ENCODE assay signal across 14 cellular contexts in genomic region chr5:127648997-127649550, GRCh38. TPM values are rescaled to one million over a fixed set of nuclear protein-coding genes. Genes with fewer than 3 reads are reported as not detected.
DNase-seq lines count a peak whose midpoint lies in the region; ATAC-seq, FAIRE-seq and TF ChIP-seq lines count a peak whose summit lies in the region.
"Had no signal": no experiment of that assay in that cellular context is flagged by ENCODE, and none has a peak within 500 bp of the region (broad histone marks: within the 10 kb centered on the region; RNA-seq: fewer than 3 reads in every experiment).

CTXN3 (plus strand) TSS chr5:127649082; CDS start chr5:127657522, 8,440 bp downstream.

- no peaks in the 10 kb centered on the region for H3K36me3 ChIP-seq in bronchial epithelial cell (ENCODE audit: control insufficient read depth, insufficient read depth, low read length)
- no peaks in the 10 kb centered on the region for H3K36me3 ChIP-seq in WERI-Rb-1
- no peaks in the 10 kb centered on the region for H3K36me3 ChIP-seq in GM23248 (ENCODE audit: low read depth)

- peak within 1 kb of the TSS; percentile 48 for H3K27ac Mint-ChIP-seq in nephron progenitor cell
- H3K27ac Mint-ChIP-seq: stimulated activated naive B cell treated with anti-CD40 and anti-IgM and Interleukin-4, amounts not matched to agents 10 μg/mL and 1 μg/mL and 100 μg/mL, for 72 hours; T-helper 17 cell had no signal

- FAIRE-seq in bronchial epithelial cell (lab: Jason Lieb, UNC), result no peak
- FAIRE-seq: islet of Langerhans had no signal

- no peaks in the 10 kb centered on the region for H3K27me3 ChIP-seq in bronchial epithelial cell (ENCODE audit: control insufficient read depth, insufficient read depth, low read length)
- H3K27me3 ChIP-seq in WERI-Rb-1 (ENCODE audit: insufficient read depth, low read depth, severe bottlenecking), result no peaks in the 10 kb centered on the region
- peaks cover 49% of the 10 kb centered on the region for H3K27me3 ChIP-seq in GM23248 (replicated peaks; ENCODE audit: insufficient read depth)

- H3K4me1 ChIP-seq in GM23248 (ENCODE audit: insufficient read depth), result 0 out of 2 replicates have a peak, but pooled peaks cover 10% of the 10 kb centered on the region

- H3K27ac ChIP-seq in WERI-Rb-1 (no peak within 1 kb of the TSS), GM23248 (no peak within 1 kb of the TSS)

- ATAC-seq in GM18858 (IDR thresholded peaks at IDR 0.05; ENCODE audit: unreplicated experiment), result no peak
- ATAC-seq: stimulated activated naive B cell treated with anti-CD40 and anti-IgM and Interleukin-4, amounts not matched to agents 10 μg/mL and 1 μg/mL and 100 μg/mL, for 72 hours; T-helper 17 cell had no signal

- WGBS in GM23248 (ENCODE audit: low coverage in 1 of 2, low lambda C conversion rate in 2 of 2, missing lambda C conversion rate in 2 of 2), 2 experiments, result 46 to 51% methylated on average over 10 of the region's 10 CpGs

- no peaks in the 10 kb centered on the region for H3K36me3 Mint-ChIP-seq in nephron progenitor cell (ENCODE audit: low read depth)
- H3K36me3 Mint-ChIP-seq: stimulated activated naive B cell treated with anti-CD40 and anti-IgM and Interleukin-4, amounts not matched to agents 10 μg/mL and 1 μg/mL and 100 μg/mL, for 72 hours had no signal

- peak within 1 kb of the TSS; percentile 55 for H3K4me3 Mint-ChIP-seq in nephron progenitor cell
- H3K4me3 Mint-ChIP-seq: stimulated activated naive B cell treated with anti-CD40 and anti-IgM and Interleukin-4, amounts not matched to agents 10 μg/mL and 1 μg/mL and 100 μg/mL, for 72 hours; T-helper 17 cell had no signal

- H3K4me1 Mint-ChIP-seq in nephron progenitor cell, result peaks cover 60% of the 10 kb centered on the region
- H3K4me1 Mint-ChIP-seq: stimulated activated naive B cell treated with anti-CD40 and anti-IgM and Interleukin-4, amounts not matched to agents 10 μg/mL and 1 μg/mL and 100 μg/mL, for 72 hours; T-helper 17 cell had no signal

- no peaks in the 10 kb centered on the region for H3K9me2 ChIP-seq in GM23248 (ENCODE audit: insufficient read depth)

- H3K4me3 ChIP-seq in bronchial epithelial cell (ENCODE audit: low read depth, low read length) (no peak within 1 kb of the TSS), WERI-Rb-1 (ENCODE audit: low read depth, low read length) (no peak within 1 kb of the TSS), GM23248 (no peak within 1 kb of the TSS)

- H3K4me2 ChIP-seq in GM23248 (ENCODE audit: unreplicated experiment), result no peak within 1 kb of the TSS

- H3K27me3 Mint-ChIP-seq in nephron progenitor cell (ENCODE audit: low read depth, poor library complexity), result peaks cover 4% of the 10 kb centered on the region
- H3K27me3 Mint-ChIP-seq: stimulated activated naive B cell treated with anti-CD40 and anti-IgM and Interleukin-4, amounts not matched to agents 10 μg/mL and 1 μg/mL and 100 μg/mL, for 72 hours had no signal

- no peak within 1 kb of the TSS for H2AFZ ChIP-seq in GM23248

- H3K79me2 ChIP-seq in GM23248 (ENCODE audit: insufficient read depth), result no peaks in the 10 kb centered on the region

- no peaks in the 10 kb centered on the region for H3K9me3 ChIP-seq in WERI-Rb-1 (ENCODE audit: severe bottlenecking)
- no peaks in the 10 kb centered on the region for H3K9me3 ChIP-seq in GM23248 (ENCODE audit: low read depth)

- TF ChIP-seq CTCF in bronchial epithelial cell (IDR thresholded peaks at IDR 0.05; ENCODE audit: insufficient read depth, low read length, severe bottlenecking) (no peak), nephron progenitor cell (IDR thresholded peaks at IDR 0.05) (no peak), WERI-Rb-1 (IDR thresholded peaks at IDR 0.05; ENCODE audit: low read depth, low read length) (no peak)

- H4K20me1 ChIP-seq in GM23248 (ENCODE audit: insufficient read depth), result no peaks in the 10 kb centered on the region

- in situ Hi-C loops in GM23248 (cut with MboI), result no loop called here

- DNase-seq in DMS79 (lab: John Stamatoyannopoulos, UW), result peak; percentile 54
- DNase-seq in NCI-H2107 (lab: John Stamatoyannopoulos, UW), result peak; percentile 3
- DNase-seq in bronchial epithelial cell (ENCODE audit: low read depth), result peak; percentile 75
- no peak for DNase-seq in nephron progenitor cell
- DNase-seq in WERI-Rb-1, result no peak
- no peak for DNase-seq in GM23248
- no peak for DNase-seq in EL
- DNase-seq: activated CD4-positive, alpha-beta T cell treated with anti-CD3 and anti-CD28 coated beads, Interleukin-2, amount 50 U/mL, for 48 hours; cerebellar nuclear complex; stimulated activated naive B cell treated with anti-CD40 and anti-IgM and Interleukin-4, amounts not matched to agents 10 μg/mL and 1 μg/mL and 100 μg/mL, for 72 hours; T-helper 17 cell had no signal

- H3F3A ChIP-seq in GM23248 (ENCODE audit: insufficient read depth), result no peaks in the 10 kb centered on the region

- H3K9ac ChIP-seq in GM23248, result no peak within 1 kb of the TSS

- H3K9me3 Mint-ChIP-seq in nephron progenitor cell, result no peaks in the 10 kb centered on the region
- H3K9me3 Mint-ChIP-seq: stimulated activated naive B cell treated with anti-CD40 and anti-IgM and Interleukin-4, amounts not matched to agents 10 μg/mL and 1 μg/mL and 100 μg/mL, for 72 hours had no signal

RNA-seq across cellular contexts. Expression of gene CTXN3, which starts in this region (rescaled TPM):
- total RNA-seq in bronchial epithelial cell, result not detected in 2 replicates
- not detected in 2 replicates for total RNA-seq in GM23248 (2014; rRNA removed; shearing (Covaris generic))
- not detected in 2 replicates for polyA plus RNA-seq in GM23248 (2016; fragmentation: Nextera tagmentation; extraction: Ambion mirVana)
- total RNA-seq: omental fat pad, T-helper 17 cell had no signal

Comparison
In these comparisons a context has a peak if more than half of its experiments do, and no peak if none do; other contexts are left out.
1. Peak in DNase-seq in bronchial epithelial cell; RNA of the gene not detected or under 1 TPM.
2. DNase-seq: peak in DMS79 (single experiment) and NCI-H2107 (single experiment); none in nephron progenitor cell (single experiment), WERI-Rb-1 (single experiment), GM23248 (single experiment) and EL (single experiment).